ENCODE assay signal across 9 cellular contexts in genomic region chr5:83474986-83475385, GRCh38. TPM values are rescaled to one million over a fixed set of nuclear protein-coding genes. Genes with fewer than 3 reads are reported as not detected.
A peak's percentile ranks its signal among the peaks of the same experiment; 100 is the strongest.
DNase-seq lines count a peak whose midpoint lies in the region; ATAC-seq and TF ChIP-seq lines count a peak whose summit lies in the region.
"Had no signal": no experiment of that assay in that cellular context is flagged by ENCODE, and none has a peak within 500 bp of the region (broad histone marks: within the 10 kb centered on the region; RNA-seq: fewer than 3 reads in every experiment).

No MANE protein-coding gene starts in this region.

- H3K9me3 ChIP-seq in MG63 = no peaks in the 10 kb centered on the region
- H3K9me3 ChIP-seq in ectodermal cell (ENCODE audit: control insufficient read depth, low read length) = no peaks in the 10 kb centered on the region
- H3K9me3 ChIP-seq: spleen had no signal

- H3K4me1 Mint-ChIP-seq in natural killer cell = peaks cover 25 to 30% of the 10 kb centered on the region in 2 donors
- H3K4me1 Mint-ChIP-seq in stimulated activated naive CD8-positive, alpha-beta T cell treated with anti-CD3 and anti-CD28 coated beads, Interleukin-15, amount 100 ng/mL, for 72 hours = peaks cover 39% of the 10 kb centered on the region

- no peak overlapping the region for H3K27ac Mint-ChIP-seq in natural killer cell
- no peak overlapping the region for H3K27ac Mint-ChIP-seq in stimulated activated naive CD8-positive, alpha-beta T cell treated with anti-CD3 and anti-CD28 coated beads, Interleukin-15, amount 100 ng/mL, for 72 hours

- no peak overlapping the region for H3K27ac ChIP-seq in ectodermal cell (ENCODE audit: insufficient read depth, low read depth, low read length, poor library complexity, severe bottlenecking)

- peaks cover 5% of the 10 kb centered on the region for H3K27me3 ChIP-seq in BJ (ENCODE audit: control insufficient read depth, insufficient read depth, low read length)
- no peaks in the 10 kb centered on the region for H3K27me3 ChIP-seq in MG63
- no peaks in the 10 kb centered on the region for H3K27me3 ChIP-seq in ectodermal cell (ENCODE audit: control insufficient read depth, insufficient read depth, low read length, poor library complexity, severe bottlenecking)

- H3K27me3 Mint-ChIP-seq in natural killer cell (ENCODE audit: low read depth in 2 of 2) = peaks cover 47 to 62% of the 10 kb centered on the region in 2 donors
- peaks cover 81% of the 10 kb centered on the region for H3K27me3 Mint-ChIP-seq in stimulated activated naive CD8-positive, alpha-beta T cell treated with anti-CD3 and anti-CD28 coated beads, Interleukin-15, amount 100 ng/mL, for 72 hours

- POLR2A ChIA-PET in BJ (lab: Charles Lee) = no interaction called here

- no peaks in the 10 kb centered on the region for H3K9me3 Mint-ChIP-seq in natural killer cell
- no peaks in the 10 kb centered on the region for H3K9me3 Mint-ChIP-seq in stimulated activated naive CD8-positive, alpha-beta T cell treated with anti-CD3 and anti-CD28 coated beads, Interleukin-15, amount 100 ng/mL, for 72 hours

- ATAC-seq in natural killer cell (no peak), GM18868 (IDR thresholded peaks at IDR 0.05; ENCODE audit: unreplicated experiment) (no peak)
- ATAC-seq in stimulated activated naive CD8-positive, alpha-beta T cell treated with anti-CD3 and anti-CD28 coated beads, Interleukin-15, amount 100 ng/mL, for 72 hours = no peak

- intact Hi-C loops in natural killer cell (cut with micrococcal nuclease) = no loop called here

- TF ChIP-seq CTCF in BJ (IDR thresholded peaks at IDR 0.05; ENCODE audit: insufficient read depth, low read depth, low read length) = no peak
- no peak for TF ChIP-seq CTCF in natural killer cell (IDR thresholded peaks at IDR 0.05)

- H3K36me3 ChIP-seq in BJ (ENCODE audit: control insufficient read depth, insufficient read depth, low read length) (no peaks in the 10 kb centered on the region), MG63 (no peaks in the 10 kb centered on the region), ectodermal cell (ENCODE audit: control insufficient read depth, insufficient read depth, low read length) (no peaks in the 10 kb centered on the region)
- H3K36me3 ChIP-seq: spleen had no signal

- peak overlapping the region; percentile 37 for H3K4me3 Mint-ChIP-seq in natural killer cell
- peak overlapping the region in 1 of 2 donors; percentile 88 for H3K4me3 Mint-ChIP-seq in stimulated activated naive CD8-positive, alpha-beta T cell treated with anti-CD3 and anti-CD28 coated beads, Interleukin-15, amount 100 ng/mL, for 72 hours

- peaks cover 19% of the 10 kb centered on the region for H3K4me1 ChIP-seq in ectodermal cell (ENCODE audit: control insufficient read depth, insufficient read depth, low read length)

- CTCF ChIA-PET in BJ (lab: Yijun Ruan, JAX) = interaction anchor here (0.9 to 1.5 kb wide), 4 partner anchors 20 to 1126 kb away, joined by 3 to 5 read pairs (median 3); no protein-coding TSS in a partner anchor

- H3K4me3 ChIP-seq in BJ (ENCODE audit: low read depth, low read length) = peak overlapping the region; percentile 59
- peak overlapping the region; percentile 59 for H3K4me3 ChIP-seq in MG63
- peak overlapping the region; percentile 80 for H3K4me3 ChIP-seq in ectodermal cell (ENCODE audit: insufficient read depth, low read depth, low read length)

- no peaks in the 10 kb centered on the region for H3K36me3 Mint-ChIP-seq in natural killer cell

- DNase-seq in BJ (ENCODE audit: low read depth) = no peak
- DNase-seq in MG63 = no peak
- no peak for DNase-seq in natural killer cell
- DNase-seq in stimulated activated naive CD8-positive, alpha-beta T cell treated with anti-CD3 and anti-CD28 coated beads, Interleukin-15, amount 100 ng/mL, for 72 hours = no peak
- DNase-seq in hippocampal formation (lab: John Stamatoyannopoulos, UW) = no peak
- no peak for DNase-seq in activated effector memory CD4-positive, alpha-beta T cell treated with Interleukin-2 at 50 U/mL for 16 hours

- 5 to 7% methylated on average over 8 of the region's 8 CpGs for WGBS in ectodermal cell, 2 experiments

RNA-seq across cellular contexts. Expression of gene VCAN, which starts 3.4 kb away (rescaled TPM):
- 22.2 and 38.0 TPM in 2 replicates for polyA plus RNA-seq in BJ (2011; rRNA removed)
- 38.6 and 52.2 TPM in 2 replicates for polyA minus RNA-seq in BJ (2011; rRNA and poly(A)+ RNA removed)
- total RNA-seq in MG63 (2014; rRNA removed; shearing (Covaris generic); ENCODE audit: low replicate concordance) = 26.6 and 36.9 TPM in 2 replicates
- polyA plus RNA-seq in ectodermal cell (2013, experiment 1 of 4) = 94.5 TPM
- 84.8 TPM for polyA plus RNA-seq in ectodermal cell (2013, experiment 2 of 4)
- polyA plus RNA-seq in ectodermal cell (2013, experiment 3 of 4) = 78.8 TPM
- 86.4 TPM for polyA plus RNA-seq in ectodermal cell (2013, experiment 4 of 4)
- total RNA-seq in natural killer cell = 10 to 100 TPM in 2 of 3 donors, 1 to 10 TPM in 1; 2.3 to 60.1 (median 28.4) TPM
